ENCODE assay signal across 26 cellular contexts in genomic region chr1:167839009-167839408, GRCh38.
"Had no signal": no experiment of that assay in that cellular context is flagged by ENCODE, and none has a peak within 500 bp of the region (broad histone marks: within the 10 kb centered on the region; RNA-seq: fewer than 3 reads in every experiment).

No MANE protein-coding gene starts in this region.

- ATAC-seq: activated CD8-positive, alpha-beta T cell treated with anti-CD3 and anti-CD28 coated beads for 36 hours; Right ventricle myocardium inferior had no signal

- H3K9me3 Mint-ChIP-seq: activated CD4-positive, alpha-beta T cell treated with anti-CD3 and anti-CD28 coated beads, Interleukin-2, amount 10 ng/mL, durations not matched to agents 24 days and 14 days; activated CD8-positive, alpha-beta T cell treated with anti-CD3 and anti-CD28 coated beads for 36 hours; activated naive CD4-positive, alpha-beta T cell treated with anti-CD3 and anti-CD28 coated beads, Interleukin-2, amount 50 U/mL, for 24 hours; activated naive CD8-positive, alpha-beta T cell treated with anti-CD3 and anti-CD28 coated beads, Interleukin-2, amount 10 ng/mL, durations not matched to agents 7 days and 5 days; activated T-cell treated with anti-CD3 and anti-CD28 coated beads, Interleukin-2, amount 50 U/mL, for 24 hours; activated T-helper 2 cell treated with anti-CD3 and anti-CD28 coated beads, Interferon-gamma antibody, Interleukin-2, Interleukin-4, amounts not matched to agents 10 μg/mL and 5 μg/mL and 100 μg/mL, durations not matched to agents 14 hours and 24 hours and 36 hours had no signal

- H3K36me3 ChIP-seq: ascending aorta, Peyer's patch had no signal

- H3K4me3 ChIP-seq: ascending aorta, Peyer's patch had no signal

- H3K27me3 ChIP-seq: ascending aorta, Peyer's patch had no signal

- H3K27ac Mint-ChIP-seq: activated CD4-positive, alpha-beta T cell treated with anti-CD3 and anti-CD28 coated beads, Interleukin-2, amount 10 ng/mL, durations not matched to agents 24 days and 14 days; activated CD8-positive, alpha-beta T cell treated with anti-CD3 and anti-CD28 coated beads for 36 hours; activated naive CD4-positive, alpha-beta T cell treated with anti-CD3 and anti-CD28 coated beads, Interleukin-2, amount 50 U/mL, for 24 hours; activated naive CD8-positive, alpha-beta T cell treated with anti-CD3 and anti-CD28 coated beads, Interleukin-2, amount 10 ng/mL, durations not matched to agents 7 days and 5 days; activated T-cell treated with anti-CD3 and anti-CD28 coated beads, Interleukin-2, amount 50 U/mL, for 24 hours; activated T-helper 2 cell treated with anti-CD3 and anti-CD28 coated beads, Interferon-gamma antibody, Interleukin-2, Interleukin-4, amounts not matched to agents 10 μg/mL and 5 μg/mL and 100 μg/mL, durations not matched to agents 14 hours and 24 hours and 36 hours had no signal

- H3K4me1 Mint-ChIP-seq: activated naive CD4-positive, alpha-beta T cell treated with anti-CD3 and anti-CD28 coated beads, Interleukin-2, amount 50 U/mL, for 24 hours had no signal

- DNase-seq: activated CD4-positive, alpha-beta T cell treated with anti-CD3 and anti-CD28 coated beads, Interleukin-2, amount 10 ng/mL, durations not matched to agents 24 days and 14 days; activated CD4-positive, alpha-beta T cell treated with anti-CD3 and anti-CD28 coated beads, Interleukin-2, amount 50 U/mL, for 4 hours; activated CD8-positive, alpha-beta T cell treated with anti-CD3 and anti-CD28 coated beads for 36 hours; activated gamma-delta T cell; activated naive CD4-positive, alpha-beta T cell treated with Interleukin-2 at 50 U/mL for 16 hours; activated naive CD8-positive, alpha-beta T cell treated with anti-CD3 and anti-CD28 coated beads, Interleukin-2, amount 10 ng/mL, durations not matched to agents 7 days and 5 days; activated T-cell treated with anti-CD3 and anti-CD28 coated beads, Interleukin-2, amount 50 U/mL, for 24 hours; amygdala; Kasumi-1; KG1; MM.1S; MV-4-11; NCI-H1092; NCI-H1436 treated with DMSO at 0.1 percent for 48 hours; NCI-H1694 treated with DMSO at 0.1 percent for 48 hours; NCI-H2029; NCI-H345; NCI-H524 treated with DMSO at 0.1 percent for 48 hours; Peyer's patch; SIG-M5; SW 1271; T1000 had no signal

- H3K27me3 Mint-ChIP-seq: activated T-cell treated with anti-CD3 and anti-CD28 coated beads, Interleukin-2, amount 50 U/mL, for 24 hours had no signal

- H3K4me3 Mint-ChIP-seq: activated CD4-positive, alpha-beta T cell treated with anti-CD3 and anti-CD28 coated beads, Interleukin-2, amount 10 ng/mL, durations not matched to agents 24 days and 14 days; activated CD8-positive, alpha-beta T cell treated with anti-CD3 and anti-CD28 coated beads for 36 hours; activated naive CD4-positive, alpha-beta T cell treated with anti-CD3 and anti-CD28 coated beads, Interleukin-2, amount 50 U/mL, for 24 hours; activated naive CD8-positive, alpha-beta T cell treated with anti-CD3 and anti-CD28 coated beads, Interleukin-2, amount 10 ng/mL, durations not matched to agents 7 days and 5 days; activated T-cell treated with anti-CD3 and anti-CD28 coated beads, Interleukin-2, amount 50 U/mL, for 24 hours had no signal
